9 cellular contexts compared by ENCODE assay signal in genomic region chr6:63197741-63198140, GRCh38.
"Had no signal": no experiment of that assay in that cellular context is flagged by ENCODE, and none has a peak within 500 bp of the region (broad histone marks: within the 10 kb centered on the region; RNA-seq: fewer than 3 reads in every experiment).

No MANE protein-coding gene starts in this region.

- H3K36me3 ChIP-seq: HAP-1 had no signal

- H2AFZ ChIP-seq: GM23248, GM23338 had no signal

- H3K4me2 ChIP-seq: GM23338 had no signal

- H3K4me3 ChIP-seq: GM23248, GM23338, HAP-1 had no signal

- H3K27ac Mint-ChIP-seq: GM23338, H9, HFFc6 had no signal

- H3K4me1 Mint-ChIP-seq: GM23338, H9 had no signal

- H3K9ac ChIP-seq: GM23248 had no signal

- H3K27ac ChIP-seq: GM23248 had no signal

- H3K4me3 Mint-ChIP-seq: GM23338, H9, HFFc6 had no signal

- ATAC-seq: GM23338, HCT116 had no signal

- H3K9me3 ChIP-seq: HAP-1 had no signal

- DNase-seq: GM23248, GOT3, H7, H9, HCEC 1CT, HFFc6 had no signal
